Comparison of ENCODE assay signal across 10 cellular contexts in genomic region chr5:78779771-78780616, GRCh38.
A peak's percentile ranks its signal among the peaks of the same experiment; 100 is the strongest.
DNase-seq lines count a peak whose midpoint lies in the region; ATAC-seq and TF ChIP-seq lines count a peak whose summit lies in the region.
"Had no signal": no experiment of that assay in that cellular context is flagged by ENCODE, and none has a peak within 500 bp of the region (broad histone marks: within the 10 kb centered on the region; RNA-seq: fewer than 3 reads in every experiment).

No MANE protein-coding gene starts in this region.

- no peak for TF ChIP-seq POLR2A in right lobe of liver (IDR thresholded peaks at IDR 0.05)

- no peak for TF ChIP-seq CTCF in epithelial cell of esophagus (IDR thresholded peaks at IDR 0.05; ENCODE audit: insufficient read depth, low read depth, low read length, missing control alignments)
- TF ChIP-seq CTCF in right lobe of liver (IDR thresholded peaks at IDR 0.05), result no peak

- no peaks in the 10 kb centered on the region for H3K9me3 ChIP-seq in right lobe of liver

- 81% methylated on average over 6 of the region's 12 CpGs for WGBS in right lobe of liver (ENCODE audit: insufficient coverage, low coverage, low lambda C conversion rate, missing lambda C conversion rate)

- no peak for ATAC-seq in right lobe of liver

- no peaks in the 10 kb centered on the region for H3K36me3 ChIP-seq in right lobe of liver

- no peaks in the 10 kb centered on the region for H3K4me1 ChIP-seq in right lobe of liver

- H3K27me3 ChIP-seq in right lobe of liver, result no peaks in the 10 kb centered on the region

- no peak overlapping the region for H3K27ac ChIP-seq in right lobe of liver

- H3K4me3 ChIP-seq in epithelial cell of esophagus (ENCODE audit: low read length) (no peak overlapping the region), right lobe of liver (no peak overlapping the region)
- H3K4me3 ChIP-seq: skin epidermis had no signal

- DNase-seq in ELF-1 (ENCODE audit: low read depth, low spot score) (peak; percentile 35), NCI-H446 treated with DMSO at 0.1 percent for 48 hours (lab: John Stamatoyannopoulos, UW) (peak; percentile 27), epithelial cell of esophagus (ENCODE audit: low read depth) (peak; percentile 88), myocyte (ENCODE audit: low read depth) (peak; percentile 78), right lobe of liver (no peak), Ammon's horn (ENCODE audit: low spot score) (no peak), T-helper 1 cell (no peak)
- no peak for DNase-seq in stimulated activated CD4-positive, alpha-beta T cell treated with anti-CD3 and anti-CD28 coated beads, Interleukin-4, amount 100 ng/mL, for 1 hour
- DNase-seq: NCI-H1092 had no signal

- intact Hi-C loops in right lobe of liver (cut with DNase I), result no loop called here

Comparison
In these comparisons a context has a peak if more than half of its experiments do, and no peak if none do; other contexts are left out.
1. DNase-seq: peak in ELF-1 (single experiment), NCI-H446 treated with DMSO at 0.1 percent for 48 hours (single experiment), epithelial cell of esophagus (single experiment) and myocyte (single experiment); none in right lobe of liver (0 of 3), Ammon's horn (single experiment), stimulated activated CD4-positive, alpha-beta T cell treated with anti-CD3 and anti-CD28 coated beads, Interleukin-4, amount 100 ng/mL, for 1 hour (single experiment) and T-helper 1 cell (0 of 5).